1 cellular context compared by ENCODE assay signal in genomic region chr2:105394951-105395611, GRCh38.
TF ChIP-seq lines count a peak whose summit lies in the region.

No MANE protein-coding gene starts in this region.

TF ChIP-seq in H1, 55 proteins besides CTCF, POLR2A, EP300 and RAD21:
- TF ChIP-seq CHD7 (IDR thresholded peaks at IDR 0.05; ENCODE audit: insufficient replicate concordance, low read length) (no peak), POLR2AphosphoS5 (IDR thresholded peaks at IDR 0.05; ENCODE audit: low read depth, low read length) (peak; percentile 73; the same call in 1 of the 2 replicates), CTBP2 (IDR thresholded peaks at IDR 0.05; ENCODE audit: borderline replicate concordance, insufficient read depth, insufficient read length, low read length) (no peak)
